In the genomic region with DNA sequence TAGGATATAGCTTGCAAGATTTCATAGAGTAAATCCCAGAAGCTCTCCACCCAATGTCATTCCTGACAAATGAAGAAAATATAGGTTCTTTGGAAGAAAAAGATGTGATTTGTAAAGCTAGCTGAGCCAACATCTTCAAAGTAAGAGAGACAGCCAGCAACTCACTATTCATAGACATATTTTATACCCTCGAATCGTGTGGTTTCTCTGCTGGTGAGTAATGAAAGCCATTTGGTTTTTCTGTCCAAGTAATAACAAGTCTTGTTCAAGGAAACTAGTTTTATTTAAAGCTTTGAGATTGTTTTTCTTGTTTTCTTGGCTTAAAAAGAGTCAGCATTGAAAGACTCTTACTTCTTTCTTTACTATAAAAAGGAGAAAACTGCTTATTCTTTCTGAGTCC, we compare ENCODE assay signal across 21 cellular contexts.
DNase-seq lines count a peak whose midpoint lies in the region; ATAC-seq and TF ChIP-seq lines count a peak whose summit lies in the region.
"Had no signal": no experiment of that assay in that cellular context is flagged by ENCODE, and none has a peak within 500 bp of the region (broad histone marks: within the 10 kb centered on the region; RNA-seq: fewer than 3 reads in every experiment).

No MANE protein-coding gene starts in this region.

- no peak overlapping the region for H3K27ac ChIP-seq in hepatocyte
- no peak overlapping the region for H3K27ac ChIP-seq in naive thymus-derived CD4-positive, alpha-beta T cell (ENCODE audit: low read depth, low read length)
- H3K27ac ChIP-seq: lower lobe of right lung had no signal

- H3K27me3 Mint-ChIP-seq in stimulated activated memory B cell treated with anti-CD40 and anti-IgM and Interleukin-4, amounts not matched to agents 10 μg/mL and 1 μg/mL and 100 μg/mL, for 72 hours, result peaks cover 8% of the 10 kb centered on the region
- peaks cover 0 to 15% (median 0%) of the 10 kb centered on the region in 5 donors for H3K27me3 Mint-ChIP-seq in naive thymus-derived CD4-positive, alpha-beta T cell
- H3K27me3 Mint-ChIP-seq: CD4-positive, alpha-beta T cell had no signal

- H3K9me3 ChIP-seq in hepatocyte (ENCODE audit: low read depth), result no peaks in the 10 kb centered on the region
- no peaks in the 10 kb centered on the region for H3K9me3 ChIP-seq in naive thymus-derived CD4-positive, alpha-beta T cell (ENCODE audit: control insufficient read depth in 2 of 3, low read length in 3 of 3)
- H3K9me3 ChIP-seq: lower lobe of right lung, uterus had no signal

- no peaks in the 10 kb centered on the region for H3K36me3 Mint-ChIP-seq in stimulated activated memory B cell treated with anti-CD40 and anti-IgM and Interleukin-4, amounts not matched to agents 10 μg/mL and 1 μg/mL and 100 μg/mL, for 72 hours
- no peaks in the 10 kb centered on the region for H3K36me3 Mint-ChIP-seq in naive thymus-derived CD4-positive, alpha-beta T cell

- H3K27ac Mint-ChIP-seq in stimulated activated memory B cell treated with anti-CD40 and anti-IgM and Interleukin-4, amounts not matched to agents 10 μg/mL and 1 μg/mL and 100 μg/mL, for 72 hours, result no peak overlapping the region
- H3K27ac Mint-ChIP-seq in naive thymus-derived CD4-positive, alpha-beta T cell, result no peak overlapping the region
- H3K27ac Mint-ChIP-seq: activated B cell treated with CpG ODN at 0.5 μM for 24 hours; CD4-positive, alpha-beta T cell had no signal

- no peak overlapping the region for H3K4me3 Mint-ChIP-seq in stimulated activated memory B cell treated with anti-CD40 and anti-IgM and Interleukin-4, amounts not matched to agents 10 μg/mL and 1 μg/mL and 100 μg/mL, for 72 hours
- H3K4me3 Mint-ChIP-seq in naive thymus-derived CD4-positive, alpha-beta T cell, result no peak overlapping the region
- H3K4me3 Mint-ChIP-seq: activated B cell treated with CpG ODN at 0.5 μM for 24 hours; CD4-positive, alpha-beta T cell; neural crest cell had no signal

- 77% methylated on average over 2 of the region's 2 CpGs for WGBS in hepatocyte (ENCODE audit: low lambda C conversion rate, missing lambda C conversion rate)

- TF ChIP-seq CTCF in hepatocyte (IDR thresholded peaks at IDR 0.05; ENCODE audit: poor library complexity), result no peak

- peak; percentile 44 for DNase-seq in HT1080 (ENCODE audit: low read depth)
- peak; percentile 60 for DNase-seq in astrocyte of the hippocampus (ENCODE audit: low read depth, low spot score)
- DNase-seq in hepatocyte (ENCODE audit: low spot score), result no peak
- no peak for DNase-seq in mesenteric fat pad (ENCODE audit: low spot score)
- no peak for DNase-seq in posterior cingulate gyrus
- no peak for DNase-seq in naive thymus-derived CD4-positive, alpha-beta T cell
- DNase-seq: activated B cell treated with CpG ODN at 0.5 μM for 24 hours; activated effector memory CD4-positive, alpha-beta T cell treated with anti-CD3 and anti-CD28 coated beads, Interleukin-2, amount 50 U/mL, for 16 hours; aorta; CD4-positive, alpha-beta T cell; DND-41; lower lobe of right lung; MM.1S; NCI-H2029; NCI-H526; right cardiac atrium; T-helper 1 cell; uterus had no signal

- no peak for ATAC-seq in stimulated activated memory B cell treated with anti-CD40 and anti-IgM and Interleukin-4, amounts not matched to agents 10 μg/mL and 1 μg/mL and 100 μg/mL, for 72 hours
- ATAC-seq in naive thymus-derived CD4-positive, alpha-beta T cell, result no peak
- ATAC-seq: lower lobe of right lung, Panc1, right cardiac atrium had no signal

- H3K9me3 Mint-ChIP-seq in stimulated activated memory B cell treated with anti-CD40 and anti-IgM and Interleukin-4, amounts not matched to agents 10 μg/mL and 1 μg/mL and 100 μg/mL, for 72 hours, result no peaks in the 10 kb centered on the region
- no peaks in the 10 kb centered on the region for H3K9me3 Mint-ChIP-seq in naive thymus-derived CD4-positive, alpha-beta T cell
- H3K9me3 Mint-ChIP-seq: activated B cell treated with CpG ODN at 0.5 μM for 24 hours; CD4-positive, alpha-beta T cell had no signal

- no peaks in the 10 kb centered on the region for H3K79me2 ChIP-seq in hepatocyte

- H3K36me3 ChIP-seq in hepatocyte (replicated peaks; ENCODE audit: insufficient read depth, low read depth), result no peaks in the 10 kb centered on the region
- H3K36me3 ChIP-seq in naive thymus-derived CD4-positive, alpha-beta T cell (ENCODE audit: control insufficient read depth in 2 of 3, insufficient read depth in 3 of 3, low read length in 3 of 3), result no peaks in the 10 kb centered on the region
- H3K36me3 ChIP-seq: lower lobe of right lung, uterus had no signal

- no peaks in the 10 kb centered on the region for H3K4me1 Mint-ChIP-seq in stimulated activated memory B cell treated with anti-CD40 and anti-IgM and Interleukin-4, amounts not matched to agents 10 μg/mL and 1 μg/mL and 100 μg/mL, for 72 hours
- H3K4me1 Mint-ChIP-seq in naive thymus-derived CD4-positive, alpha-beta T cell, result peaks cover 0 to 26% (median 13%) of the 10 kb centered on the region in 7 donors
- H3K4me1 Mint-ChIP-seq: activated B cell treated with CpG ODN at 0.5 μM for 24 hours, neural crest cell had no signal

- H3K4me3 ChIP-seq in hepatocyte, result no peak overlapping the region
- no peak overlapping the region for H3K4me3 ChIP-seq in naive thymus-derived CD4-positive, alpha-beta T cell (ENCODE audit: low read length)
- H3K4me3 ChIP-seq: lower lobe of right lung, uterus had no signal

- peak overlapping the region; percentile 2 for H2AFZ ChIP-seq in hepatocyte

- H4K20me1 ChIP-seq in hepatocyte (ENCODE audit: insufficient read depth, poor library complexity, severe bottlenecking), result no peaks in the 10 kb centered on the region

- H3K4me1 ChIP-seq in hepatocyte (ENCODE audit: insufficient read depth), result no peaks in the 10 kb centered on the region
- H3K4me1 ChIP-seq in naive thymus-derived CD4-positive, alpha-beta T cell (ENCODE audit: control insufficient read depth in 2 of 2, insufficient read depth in 2 of 2, low read length in 2 of 2), result no peaks in the 10 kb centered on the region
- H3K4me1 ChIP-seq: lower lobe of right lung, uterus had no signal

- CTCF ChIA-PET in naive thymus-derived CD4-positive, alpha-beta T cell (lab: Charles Lee), result interaction anchor here (0.8 to 1.0 kb wide), 2 partner anchors 22 to 37 kb away, joined by 3 to 4 read pairs; no protein-coding TSS in a partner anchor

- POLR2A ChIA-PET in naive thymus-derived CD4-positive, alpha-beta T cell (lab: Charles Lee), result no interaction called here

- H3K9me2 ChIP-seq in hepatocyte (replicated peaks; ENCODE audit: insufficient read depth), result no peaks in the 10 kb centered on the region

- intact Hi-C loops in posterior cingulate gyrus (cut with DNase I), result no loop called here
- intact Hi-C loops in naive thymus-derived CD4-positive, alpha-beta T cell (cut with micrococcal nuclease), result no loop called here

- no peak overlapping the region for H3K4me2 ChIP-seq in hepatocyte

- no peaks in the 10 kb centered on the region for H3K27me3 ChIP-seq in hepatocyte
- no peaks in the 10 kb centered on the region for H3K27me3 ChIP-seq in naive thymus-derived CD4-positive, alpha-beta T cell (ENCODE audit: control insufficient read depth in 2 of 2, insufficient read depth in 2 of 2, low read length in 2 of 2)
- H3K27me3 ChIP-seq: uterus had no signal

Comparison
In these comparisons a context has a peak if more than half of its experiments do, and no peak if none do; other contexts are left out.
1. DNase-seq: peak in HT1080 (single experiment) and astrocyte of the hippocampus (single experiment); none in hepatocyte (single experiment), mesenteric fat pad (single experiment), posterior cingulate gyrus (0 of 10) and naive thymus-derived CD4-positive, alpha-beta T cell (0 of 9).